8 cellular contexts compared by ENCODE assay signal in the genomic region with DNA sequence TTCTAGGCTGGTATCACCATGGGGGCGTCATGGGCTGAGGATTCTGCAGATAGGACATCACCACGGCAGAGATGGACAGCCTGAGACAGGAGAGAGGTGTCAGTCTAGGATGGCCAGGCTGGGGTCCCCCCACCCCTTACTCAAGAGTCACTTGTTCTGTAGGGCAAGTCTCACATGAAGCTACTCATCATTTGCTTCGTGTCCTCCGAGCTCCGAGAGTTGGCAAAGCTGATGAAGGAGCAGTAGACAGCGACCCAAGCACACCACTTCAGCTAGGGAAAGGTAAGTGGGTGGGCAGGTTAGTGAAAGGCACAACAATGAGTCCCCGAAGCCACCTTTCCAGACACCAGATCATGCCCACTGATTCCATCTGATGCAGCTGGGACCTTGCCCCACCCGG. TPM values are rescaled to one million over a fixed set of nuclear protein-coding genes. Genes with fewer than 3 reads are reported as not detected.
DNase-seq lines count a peak whose midpoint lies in the region; ATAC-seq and TF ChIP-seq lines count a peak whose summit lies in the region.

No MANE protein-coding gene starts in this region.

- H3K36me3 Mint-ChIP-seq in progenitor cell of endocrine pancreas (ENCODE audit: insufficient read depth): peaks cover 6% of the 10 kb centered on the region

- H3K79me2 ChIP-seq in DOHH2 (ENCODE audit: control insufficient read depth, low read length): peaks cover 63% of the 10 kb centered on the region

- peaks cover 46% of the 10 kb centered on the region for H3K4me1 ChIP-seq in DOHH2 (ENCODE audit: control insufficient read depth, low read length)
- no peaks in the 10 kb centered on the region; the same call in 1 of the 2 replicates for H3K4me1 ChIP-seq in SJCRH30
- H3K4me1 ChIP-seq in esophagus squamous epithelium: peaks cover 30 to 61% (median 38%) of the 10 kb centered on the region in 3 donors

- H3K4me1 Mint-ChIP-seq in progenitor cell of endocrine pancreas (ENCODE audit: low read depth): peaks cover 27% of the 10 kb centered on the region

- no peaks in the 10 kb centered on the region for H3K9me3 Mint-ChIP-seq in progenitor cell of endocrine pancreas (ENCODE audit: low read depth)

- H4K20me1 ChIP-seq in DOHH2 (ENCODE audit: control insufficient read depth, insufficient read depth, low read depth, low read length): no peaks in the 10 kb centered on the region

- TF ChIP-seq CTCF in DOHH2 (IDR thresholded peaks at IDR 0.05; ENCODE audit: low read depth, low read length, poor library complexity, severe bottlenecking) (no peak), esophagus squamous epithelium (IDR thresholded peaks at IDR 0.05) (no peak), progenitor cell of endocrine pancreas (IDR thresholded peaks at IDR 0.05; ENCODE audit: unreplicated experiment) (no peak)

- intact Hi-C loops in esophagus squamous epithelium (cut with DNase I): no loop called here

- no peak for ATAC-seq in HG02678 (IDR thresholded peaks at IDR 0.05; ENCODE audit: unreplicated experiment)
- ATAC-seq in GM18858 (IDR thresholded peaks at IDR 0.05; ENCODE audit: unreplicated experiment): no peak

- H3K9me3 ChIP-seq in DOHH2 (ENCODE audit: control insufficient read depth, insufficient read depth, low read length) (no peaks in the 10 kb centered on the region), SJCRH30 (replicated peaks) (no peaks in the 10 kb centered on the region), esophagus squamous epithelium (no peaks in the 10 kb centered on the region)

- 48 to 57% methylated on average over 2 to 8 of the region's 8 CpGs for WGBS in esophagus squamous epithelium, 2 donors

- peak overlapping the region; percentile 100 for H3K27ac Mint-ChIP-seq in progenitor cell of endocrine pancreas

- H3K9me2 ChIP-seq in DOHH2 (replicated peaks; ENCODE audit: control insufficient read depth, low read length): no peaks in the 10 kb centered on the region

- H3K36me3 ChIP-seq in DOHH2 (ENCODE audit: control insufficient read depth, low read length) (peaks cover 36% of the 10 kb centered on the region), SJCRH30 (peaks cover 17% of the 10 kb centered on the region), esophagus squamous epithelium (peaks cover 0 to 47% (median 16%) of the 10 kb centered on the region in 3 donors)

- peak overlapping the region; percentile 92 for H3K4me2 ChIP-seq in DOHH2 (ENCODE audit: low read length)

- peak overlapping the region; percentile 94 for H3K4me3 Mint-ChIP-seq in progenitor cell of endocrine pancreas (ENCODE audit: low read depth)

- no peaks in the 10 kb centered on the region for H3K27me3 Mint-ChIP-seq in progenitor cell of endocrine pancreas

- no peak for TF ChIP-seq POLR2A in esophagus squamous epithelium (IDR thresholded peaks at IDR 0.05)

- H3F3A ChIP-seq in DOHH2 (ENCODE audit: control insufficient read depth, insufficient read depth): 0 out of 2 replicates have a peak, but pooled peaks cover 3% of the 10 kb centered on the region

- DNase-seq in SJCRH30 (no peak), esophagus squamous epithelium (lab: John Stamatoyannopoulos, UW) (no peak), progenitor cell of endocrine pancreas (ENCODE audit: low spot score, unreplicated experiment) (no peak), NCI-H187 treated with DMSO at 0.1 percent for 48 hours (lab: John Stamatoyannopoulos, UW) (no peak), DMS153 treated with DMSO at 0.1 percent for 48 hours (lab: John Stamatoyannopoulos, UW; ENCODE audit: unreplicated experiment) (no peak)

- H3K27me3 ChIP-seq in DOHH2 (ENCODE audit: control insufficient read depth, low read length) (no peaks in the 10 kb centered on the region), SJCRH30 (no peaks in the 10 kb centered on the region), esophagus squamous epithelium (no peaks in the 10 kb centered on the region)

- H3K4me3 ChIP-seq in DOHH2 (ENCODE audit: low read length) (peak overlapping the region; percentile 89), SJCRH30 (peak overlapping the region; percentile 86), esophagus squamous epithelium (peak overlapping the region; percentile 58 to 95 (median 85))

- no peak overlapping the region for H3K27ac ChIP-seq in DOHH2 (ENCODE audit: low read depth, low read length)
- no peak overlapping the region for H3K27ac ChIP-seq in SJCRH30
- H3K27ac ChIP-seq in esophagus squamous epithelium: peak overlapping the region; percentile 85 to 99 (median 96)

RNA-seq across cellular contexts. Expression of gene WDR83, which starts 1.7 kb away (rescaled TPM):
- 11.4 and 11.9 TPM in 2 replicates for total RNA-seq in SJCRH30 (2014; rRNA removed; shearing (Covaris generic))
- total RNA-seq in esophagus squamous epithelium (10 to 100 TPM in 1 of 4 donors, 1 to 10 TPM in 3; 4.0 to 16.7 (median 5.8) TPM), progenitor cell of endocrine pancreas (16.3 and 17.2 TPM in 2 replicates)

RNA-seq across cellular contexts. Expression of gene MAN2B1, which starts 1.8 kb away (rescaled TPM):
- total RNA-seq in SJCRH30 (2014; rRNA removed; shearing (Covaris generic)): 31.4 and 34.6 TPM in 2 replicates
- total RNA-seq in esophagus squamous epithelium (10 to 100 TPM; 25.5 to 55.5 (median 39.4) TPM), progenitor cell of endocrine pancreas (115 and 120 TPM in 2 replicates)

RNA-seq across cellular contexts. Expression of gene DHPS, which starts 13.3 kb away (rescaled TPM):
- total RNA-seq in SJCRH30 (2014; rRNA removed; shearing (Covaris generic)): 116 and 128 TPM in 2 replicates
- total RNA-seq in esophagus squamous epithelium (10 to 100 TPM; 45.3 to 93.5 (median 51.5) TPM), progenitor cell of endocrine pancreas (92.0 and 106 TPM in 2 replicates)

RNA-seq across cellular contexts. Expression of gene GNG14, which starts 19.5 kb away (rescaled TPM):
- 1.8 TPM in 1 of 2 replicates, not detected in the other for total RNA-seq in SJCRH30 (2014; rRNA removed; shearing (Covaris generic))
- total RNA-seq in esophagus squamous epithelium (not detected), progenitor cell of endocrine pancreas (not detected in 2 replicates)

RNA-seq across cellular contexts. Expression of gene FBXW9, which starts 28.1 kb away (rescaled TPM):
- 7.8 and 8.3 TPM in 2 replicates for total RNA-seq in SJCRH30 (2014; rRNA removed; shearing (Covaris generic))
- total RNA-seq in esophagus squamous epithelium: 10 to 100 TPM in 3 of 4 donors, 1 to 10 TPM in 1; 9.6 to 13.4 (median 11.9) TPM
- total RNA-seq in progenitor cell of endocrine pancreas: 14.6 and 15.1 TPM in 2 replicates

Comparison
In these comparisons a context has a peak if more than half of its experiments do, and no peak if none do; other contexts are left out.
1. H3K27ac ChIP-seq: peak in esophagus squamous epithelium (4 of 4); none in DOHH2 (single experiment) and SJCRH30 (single experiment).
2. Peak in every context shown above with its lines, with median percentiles within 50 percentile points of each other: H3K4me3 ChIP-seq.